Comparison of ENCODE assay signal across 28 cellular contexts in the genomic region with DNA sequence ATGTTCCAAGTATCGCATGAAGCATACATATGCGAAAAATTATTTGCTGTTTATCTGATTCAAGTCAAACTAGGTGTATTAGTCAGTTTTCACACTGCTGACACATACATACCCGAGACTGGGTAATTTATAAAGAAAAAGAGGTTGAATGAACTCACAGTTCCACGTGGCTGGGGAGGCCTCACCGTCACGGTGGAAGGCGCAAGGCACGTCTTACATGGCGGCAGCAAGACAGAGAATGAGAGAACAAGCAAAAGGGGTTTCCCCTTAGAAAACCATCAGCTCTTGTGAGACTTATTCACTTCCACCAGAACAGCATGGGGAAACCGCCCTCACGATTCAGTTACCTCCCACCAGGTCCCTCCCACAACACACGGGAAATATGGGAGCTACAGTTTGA. TPM values are rescaled to one million over a fixed set of nuclear protein-coding genes. Genes with fewer than 3 reads are reported as not detected.
A peak's percentile ranks its signal among the peaks of the same experiment; 100 is the strongest.
DNase-seq lines count a peak whose midpoint lies in the region; ATAC-seq, FAIRE-seq and TF ChIP-seq lines count a peak whose summit lies in the region.
"Had no signal": no experiment of that assay in that cellular context is flagged by ENCODE, and none has a peak within 500 bp of the region (broad histone marks: within the 10 kb centered on the region; RNA-seq: fewer than 3 reads in every experiment).

No MANE protein-coding gene starts in this region.

- CTCF ChIA-PET in K562 (lab: Yijun Ruan, JAX; ENCODE audit: low intra/inter-chr PET ratio) = no interaction called here

- H3K4me1 Mint-ChIP-seq in activated T-cell treated with anti-CD3 and anti-CD28 coated beads, Interleukin-2, amount 50 U/mL, for 24 hours (ENCODE audit: low read depth) = peaks cover 11% of the 10 kb centered on the region
- H3K4me1 Mint-ChIP-seq in CD14-positive monocyte = no peaks in the 10 kb centered on the region
- H3K4me1 Mint-ChIP-seq: naive B cell had no signal

- H3K9me3 Mint-ChIP-seq in activated T-cell treated with anti-CD3 and anti-CD28 coated beads, Interleukin-2, amount 50 U/mL, for 24 hours = no peaks in the 10 kb centered on the region
- H3K9me3 Mint-ChIP-seq in CD14-positive monocyte = peaks cover 2 to 9% (median 5%) of the 10 kb centered on the region in 7 donors
- H3K9me3 Mint-ChIP-seq: dendritic cell treated with granulocyte-macrophage colony-stimulating factor and Interleukin-4, amounts not matched to agents 40 ng/mL and 50 ng/mL, for 4 days; naive B cell; T-helper 1 cell treated with Interleukin-12 subunit alpha and Interleukin-12 subunit beta and Interleukin-4 antibody, amounts not matched to agents 30 μg/mL and 1 μg/mL, for 36 hours had no signal

- BruUV-seq in K562 (replicated peaks; lab: Mats Ljungman, UMichigan) = no TSS peak

- H3K27ac ChIP-seq in K562 (ENCODE audit: extremely low read depth, low read depth, low read length) = no peak overlapping the region
- H3K27ac ChIP-seq: BLaER1, gastroesophageal sphincter, GM23248, RWPE1 had no signal

- no peaks in the 10 kb centered on the region for H4K20me1 ChIP-seq in K562 (replicated peaks; ENCODE audit: control insufficient read depth, insufficient read depth, low read length)
- H4K20me1 ChIP-seq: BLaER1 had no signal

- TF ChIP-seq EP300 in K562 (IDR thresholded peaks at IDR 0.05; ENCODE audit: low read length) = no peak

- H3K27ac Mint-ChIP-seq in activated T-cell treated with anti-CD3 and anti-CD28 coated beads, Interleukin-2, amount 50 U/mL, for 24 hours = peak overlapping the region; percentile 50
- peak overlapping the region in 1 of 7 donors; percentile 21 for H3K27ac Mint-ChIP-seq in CD14-positive monocyte
- H3K27ac Mint-ChIP-seq: dendritic cell treated with granulocyte-macrophage colony-stimulating factor and Interleukin-4, amounts not matched to agents 40 ng/mL and 50 ng/mL, for 4 days; T-helper 1 cell treated with Interleukin-12 subunit alpha and Interleukin-12 subunit beta and Interleukin-4 antibody, amounts not matched to agents 30 μg/mL and 1 μg/mL, for 36 hours had no signal

- H3K79me2 ChIP-seq in K562 (ENCODE audit: control insufficient read depth, insufficient read depth, low read length) = no peaks in the 10 kb centered on the region

- TF ChIP-seq CTCF in K562 (IDR thresholded peaks at IDR 0.05 in 2 of 3, conservative IDR thresholded peaks at IDR 0.05 in 1 of 3; ENCODE audit: insufficient read depth in 2 of 3, low read depth in 1 of 3, low read length in 3 of 3) = no peak
- TF ChIP-seq CTCF in CD14-positive monocyte (IDR thresholded peaks at IDR 0.05) = no peak

- no peak overlapping the region for H3K4me2 ChIP-seq in K562 (ENCODE audit: insufficient read depth, low read length)
- H3K4me2 ChIP-seq: BLaER1 had no signal

- intact Hi-C loops in K562 (cut with micrococcal nuclease) (no loop called here), CD14-positive monocyte (cut with micrococcal nuclease) (no loop called here)

- peak; percentile 38 for DNase-seq in activated T-cell treated with anti-CD3 and anti-CD28 coated beads for 24 hours (ENCODE audit: low read depth)
- DNase-seq in activated T-cell treated with anti-CD3 and anti-CD28 coated beads for 4 hours = no peak
- peak; percentile 42 for DNase-seq in activated T-cell treated with anti-CD3 and anti-CD28 coated beads, Interleukin-2, amount 50 U/mL, for 24 hours
- no peak for DNase-seq in K562 (ENCODE audit: extremely low read depth in 1 of 4, low spot score in 3 of 4)
- DNase-seq in stimulated activated CD4-positive, alpha-beta T cell treated with anti-CD3 and anti-CD28 coated beads, TNF-alpha, amount 100 ng/mL, for 48 hours (ENCODE audit: low read depth in 3 of 3) = peak in 2 of 3 donors; percentile 24 to 72
- no peak for DNase-seq in middle frontal gyrus (ENCODE audit: extremely low spot score, low spot score)
- no peak for DNase-seq in H7
- DNase-seq in CD14-positive monocyte (ENCODE audit: low spot score) = no peak
- DNase-seq: Caco-2; central memory CD4-positive, alpha-beta T cell; DND-41; GM23248; hypothalamus; mesenchymal stem cell; naive B cell; NCI-H2081 treated with DMSO at 0.1 percent for 48 hours; substantia nigra had no signal

- no peak for ATAC-seq in K562
- ATAC-seq: gastroesophageal sphincter, left lobe of liver had no signal

- no peak for FAIRE-seq in K562 (lab: Jason Lieb, UNC)
- FAIRE-seq: astrocyte, urothelium cell line had no signal

- H3K27me3 Mint-ChIP-seq in activated T-cell treated with anti-CD3 and anti-CD28 coated beads, Interleukin-2, amount 50 U/mL, for 24 hours = no peaks in the 10 kb centered on the region
- peaks cover 5 to 9% (median 8%) of the 10 kb centered on the region in 3 donors for H3K27me3 Mint-ChIP-seq in CD14-positive monocyte (ENCODE audit: low read depth in 3 of 3)

- H3K36me3 Mint-ChIP-seq in activated T-cell treated with anti-CD3 and anti-CD28 coated beads, Interleukin-2, amount 50 U/mL, for 24 hours (ENCODE audit: low read depth) = no peaks in the 10 kb centered on the region
- H3K36me3 Mint-ChIP-seq in CD14-positive monocyte = no peaks in the 10 kb centered on the region
- H3K36me3 Mint-ChIP-seq: naive B cell had no signal

- POLR2A ChIA-PET in K562 (lab: Yijun Ruan, JAX) = no interaction called here

- H3K9me1 ChIP-seq in K562 (ENCODE audit: control insufficient read depth, insufficient read depth, low read length) = no peaks in the 10 kb centered on the region

- 30% methylated on average over 12 of the region's 12 CpGs for WGBS in K562 (ENCODE audit: insufficient coverage, low coverage, missing lambda C conversion rate)

- TF ChIP-seq POLR2A in K562 (conservative IDR thresholded peaks at IDR 0.05) = no peak

- H3K27me3 ChIP-seq in K562 (ENCODE audit: control insufficient read depth in 2 of 2, insufficient read depth in 2 of 2, low read length in 2 of 2) = peaks cover 19 to 44% of the 10 kb centered on the region in 2 experiments; a peak in 4 of 5 replicates
- no peaks in the 10 kb centered on the region for H3K27me3 ChIP-seq in H7 (ENCODE audit: control insufficient read depth, insufficient read depth, low read length)
- H3K27me3 ChIP-seq: BLaER1, gastroesophageal sphincter had no signal

- no peaks in the 10 kb centered on the region for H3K9me3 ChIP-seq in K562 (replicated peaks; ENCODE audit: control insufficient read depth, insufficient read depth, low read depth, low read length)
- H3K9me3 ChIP-seq: BLaER1, Caco-2, gastroesophageal sphincter had no signal

- no peak overlapping the region for H2AFZ ChIP-seq in K562 (ENCODE audit: low read depth, low read length)
- H2AFZ ChIP-seq: GM23248 had no signal

- no peak for TF ChIP-seq RAD21 in K562 (CRISPR knock-in tag; conservative IDR thresholded peaks at IDR 0.05 in 1 of 2, IDR thresholded peaks at IDR 0.05 in 1 of 2)

- no peak overlapping the region for H3K4me3 ChIP-seq in K562
- no peak overlapping the region for H3K4me3 ChIP-seq in H7 (ENCODE audit: insufficient read depth, low read depth, low read length)
- H3K4me3 ChIP-seq: BLaER1, gastroesophageal sphincter, GM23248 had no signal

- no peak overlapping the region for H3K4me3 Mint-ChIP-seq in activated T-cell treated with anti-CD3 and anti-CD28 coated beads, Interleukin-2, amount 50 U/mL, for 24 hours
- no peak overlapping the region for H3K4me3 Mint-ChIP-seq in CD14-positive monocyte
- H3K4me3 Mint-ChIP-seq: dendritic cell treated with granulocyte-macrophage colony-stimulating factor and Interleukin-4, amounts not matched to agents 40 ng/mL and 50 ng/mL, for 4 days; T-helper 1 cell treated with Interleukin-12 subunit alpha and Interleukin-12 subunit beta and Interleukin-4 antibody, amounts not matched to agents 30 μg/mL and 1 μg/mL, for 36 hours had no signal

- in situ Hi-C loops in K562 (cut with MboI) = no loop called here

- H3K36me3 ChIP-seq in K562 (ENCODE audit: control insufficient read depth, insufficient read depth, low read length) = no peaks in the 10 kb centered on the region
- no peaks in the 10 kb centered on the region for H3K36me3 ChIP-seq in H7 (replicated peaks; ENCODE audit: control insufficient read depth, insufficient read depth, low read length)
- H3K36me3 ChIP-seq: BLaER1 had no signal

- peaks cover 0 to 19% of the 10 kb centered on the region in 2 experiments; a peak in 2 of 5 replicates for H3K4me1 ChIP-seq in K562 (replicated peaks in 1 of 2; ENCODE audit: control insufficient read depth in 2 of 2, insufficient read depth in 2 of 2, low read length in 2 of 2)
- H3K4me1 ChIP-seq: BLaER1, Caco-2, gastroesophageal sphincter had no signal

- H3K9ac ChIP-seq in K562 (ENCODE audit: insufficient read depth in 1 of 2, low read depth in 2 of 2, low read length in 2 of 2) = no peak overlapping the region
- H3K9ac ChIP-seq: BLaER1, GM23248 had no signal

RNA-seq across cellular contexts. Expression of a gene that starts 13.0 kb away (rescaled TPM):
- not detected in 2 replicates for total RNA-seq in K562 (2011; cell fraction: chromatin; rRNA removed; ENCODE audit: low replicate concordance)
- not detected in 2 replicates for total RNA-seq in K562 (2011; cell fraction: nucleolus; rRNA removed)
- total RNA-seq in K562 (2011; cell fraction: nucleoplasm; rRNA removed) = not detected in 2 replicates
- not detected in 2 replicates for total RNA-seq in K562 (2014; rRNA removed)
- not detected in 2 replicates for total RNA-seq in K562 (2014; rRNA removed; fragmentation: Illumina TruSeq; extraction: Trizol)
- total RNA-seq in K562 (2015; rRNA removed; fragmentation: Illumina TruSeq; extraction: Trizol) = not detected in 2 replicates
- total RNA-seq in K562 (2021) = not detected in 2 replicates
- not detected in 2 replicates for polyA plus RNA-seq in K562 (2011; rRNA removed)
- not detected in 2 replicates for polyA plus RNA-seq in K562 (2011; cell fraction: cytosol; rRNA removed)
- polyA plus RNA-seq in K562 (2011; cell fraction: nucleus; rRNA removed) = not detected in 2 replicates
- polyA plus RNA-seq in K562 (2012) = 0.23 and 0.39 TPM in 2 replicates
- not detected in 2 replicates for polyA plus RNA-seq in K562 (2014; fragmentation: Illumina TruSeq; extraction: Trizol)
- polyA plus RNA-seq in K562 (2014; fragmentation: Nextera tagmentation; extraction: Ambion mirVana) = not detected
- polyA plus RNA-seq in K562 (2014; rRNA removed) = not detected in 2 replicates
- not detected in 2 replicates for polyA minus RNA-seq in K562 (2011; rRNA and poly(A)+ RNA removed)
- polyA minus RNA-seq in K562 (2011; cell fraction: cytosol; rRNA and poly(A)+ RNA removed) = not detected in 2 replicates
- polyA minus RNA-seq in K562 (2011; cell fraction: nucleus; rRNA and poly(A)+ RNA removed) = not detected in 2 replicates
- total RNA-seq in H7 (2014; rRNA removed; shearing (Covaris generic)) = not detected in 2 replicates
- polyA plus RNA-seq in CD14-positive monocyte = not detected
- total RNA-seq: activated CD8-positive, alpha-beta memory T cell treated with anti-CD3 and anti-CD28 coated beads for 36 hours; astrocyte; Caco-2; gastroesophageal sphincter; GM23248; M059J; skeletal muscle tissue had no signal
- polyA plus RNA-seq: GM23248 had no signal

RNA-seq across cellular contexts. Expression of a gene that starts 22.9 kb away (rescaled TPM):
- not detected in 2 replicates for total RNA-seq in K562 (2011; cell fraction: chromatin; rRNA removed; ENCODE audit: low replicate concordance)
- 0.33 TPM in 1 of 2 replicates, not detected in the other for total RNA-seq in K562 (2011; cell fraction: nucleolus; rRNA removed)
- not detected in 2 replicates for total RNA-seq in K562 (2011; cell fraction: nucleoplasm; rRNA removed)
- total RNA-seq in K562 (2014; rRNA removed) (0.09 TPM in 1 of 2 replicates, not detected in the other), K562 (2014; rRNA removed; fragmentation: Illumina TruSeq; extraction: Trizol) (not detected in 2 replicates), K562 (2015; rRNA removed; fragmentation: Illumina TruSeq; extraction: Trizol) (not detected in 2 replicates), K562 (2021) (0.20 TPM in 1 of 2 replicates, not detected in the other)
- polyA plus RNA-seq in K562 (2011; rRNA removed) (not detected in 2 replicates), K562 (2014; fragmentation: Illumina TruSeq; extraction: Trizol) (0.07 TPM in 1 of 2 replicates, not detected in the other), K562 (2014; fragmentation: Nextera tagmentation; extraction: Ambion mirVana) (under 1 TPM in 1 of 2 experiments, not detected in 1; 0.04 TPM), K562 (2014; rRNA removed) (0.07 TPM in 1 of 2 replicates, not detected in the other), CD14-positive monocyte (not detected)
- 0.03 and 0.07 TPM in 2 replicates for polyA plus RNA-seq in K562 (2011; cell fraction: cytosol; rRNA removed)
- not detected in 2 replicates for polyA plus RNA-seq in K562 (2011; cell fraction: nucleus; rRNA removed)
- 0.13 and 0.14 TPM in 2 replicates for polyA plus RNA-seq in K562 (2012)
- polyA minus RNA-seq in K562 (2011; rRNA and poly(A)+ RNA removed) = not detected in 2 replicates
- not detected in 2 replicates for polyA minus RNA-seq in K562 (2011; cell fraction: cytosol; rRNA and poly(A)+ RNA removed)
- 0.54 TPM in 1 of 2 replicates, not detected in the other for polyA minus RNA-seq in K562 (2011; cell fraction: nucleus; rRNA and poly(A)+ RNA removed)
- 1.3 and 2.1 TPM in 2 replicates for total RNA-seq in H7 (2014; rRNA removed; shearing (Covaris generic))
- total RNA-seq: activated CD8-positive, alpha-beta memory T cell treated with anti-CD3 and anti-CD28 coated beads for 36 hours had no signal

RNA-seq across cellular contexts. Expression of a gene that starts 39.9 kb away (rescaled TPM):
- not detected in 2 replicates for total RNA-seq in K562 (2011; cell fraction: chromatin; rRNA removed; ENCODE audit: low replicate concordance)
- total RNA-seq in K562 (2011; cell fraction: nucleolus; rRNA removed) = not detected in 2 replicates
- total RNA-seq in K562 (2011; cell fraction: nucleoplasm; rRNA removed) = not detected in 2 replicates
- total RNA-seq in K562 (2014; rRNA removed) (not detected in 2 replicates), K562 (2014; rRNA removed; fragmentation: Illumina TruSeq; extraction: Trizol) (not detected in 2 replicates), K562 (2015; rRNA removed; fragmentation: Illumina TruSeq; extraction: Trizol) (not detected in 2 replicates), K562 (2021) (not detected in 2 replicates)
- polyA plus RNA-seq in K562 (2011; rRNA removed) (not detected in 2 replicates), K562 (2014; fragmentation: Illumina TruSeq; extraction: Trizol) (not detected in 2 replicates), K562 (2014; fragmentation: Nextera tagmentation; extraction: Ambion mirVana) (not detected), K562 (2014; rRNA removed) (0.13 TPM in 1 of 2 replicates, not detected in the other), CD14-positive monocyte (not detected)
- polyA plus RNA-seq in K562 (2011; cell fraction: cytosol; rRNA removed) = not detected in 2 replicates
- not detected in 2 replicates for polyA plus RNA-seq in K562 (2011; cell fraction: nucleus; rRNA removed)
- not detected in 2 replicates for polyA plus RNA-seq in K562 (2012)
- not detected in 2 replicates for polyA minus RNA-seq in K562 (2011; rRNA and poly(A)+ RNA removed)
- polyA minus RNA-seq in K562 (2011; cell fraction: cytosol; rRNA and poly(A)+ RNA removed) = not detected in 2 replicates
- not detected in 2 replicates for polyA minus RNA-seq in K562 (2011; cell fraction: nucleus; rRNA and poly(A)+ RNA removed)
- total RNA-seq in H7 (2014; rRNA removed; shearing (Covaris generic)) = 0.28 and 1.5 TPM in 2 replicates
- total RNA-seq: astrocyte, GM23248, M059J had no signal
- polyA plus RNA-seq: GM23248 had no signal

Comparison
In these comparisons a context has a peak if more than half of its experiments do, and no peak if none do; other contexts are left out.
1. DNase-seq: peak in activated T-cell treated with anti-CD3 and anti-CD28 coated beads for 24 hours (single experiment), activated T-cell treated with anti-CD3 and anti-CD28 coated beads, Interleukin-2, amount 50 U/mL, for 24 hours (single experiment) and stimulated activated CD4-positive, alpha-beta T cell treated with anti-CD3 and anti-CD28 coated beads, TNF-alpha, amount 100 ng/mL, for 48 hours (2 of 3); none in activated T-cell treated with anti-CD3 and anti-CD28 coated beads for 4 hours (single experiment), K562 (0 of 4), middle frontal gyrus (single experiment), H7 (single experiment) and CD14-positive monocyte (single experiment).